26 cellular contexts compared by ENCODE assay signal in the genomic region with DNA sequence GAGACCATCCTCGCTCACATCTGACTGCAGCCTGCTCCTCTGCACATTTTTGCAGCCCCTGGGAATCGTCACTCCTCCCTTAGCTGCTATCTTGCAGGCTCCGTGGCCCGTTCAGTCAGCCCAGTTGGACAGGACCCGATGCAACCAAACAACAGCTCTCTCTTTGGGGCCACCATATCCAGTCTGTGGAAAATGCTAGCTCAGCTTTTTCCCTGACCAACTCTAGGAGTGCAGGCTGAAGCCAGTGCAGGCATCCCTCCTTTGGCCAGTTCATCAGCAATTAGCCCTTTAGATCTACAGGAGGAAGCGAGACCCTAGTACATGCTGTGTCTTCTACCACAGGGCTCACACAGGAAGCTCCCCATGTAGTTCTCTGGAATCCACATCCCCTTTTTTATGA.
"Had no signal": no experiment of that assay in that cellular context is flagged by ENCODE, and none has a peak within 500 bp of the region (broad histone marks: within the 10 kb centered on the region; RNA-seq: fewer than 3 reads in every experiment).

No MANE protein-coding gene starts in this region.

- H3K36me3 ChIP-seq: ascending aorta, MG63 had no signal

- H3K9me3 ChIP-seq: ascending aorta, body of pancreas, MG63 had no signal

- ATAC-seq: activated CD8-positive, alpha-beta memory T cell treated with anti-CD3 and anti-CD28 coated beads, Interleukin-2, amount 10 ng/mL, durations not matched to agents 7 days and 5 days; activated naive CD4-positive, alpha-beta T cell treated with anti-CD3 and anti-CD28 coated beads, Interleukin-2, amount 50 U/mL, for 72 hours; activated naive CD8-positive, alpha-beta T cell treated with anti-CD3 and anti-CD28 coated beads, Interleukin-2, amount 50 U/mL, for 24 hours; body of pancreas; T-helper 17 cell had no signal

- H3K27me3 ChIP-seq: ascending aorta, body of pancreas, MG63 had no signal

- DNase-seq: activated B cell treated with CpG ODN at 0.5 μM for 24 hours; activated CD4-positive, alpha-beta T cell treated with anti-CD3 and anti-CD28 coated beads for 1 hour; activated CD4-positive, alpha-beta T cell treated with anti-CD3 and anti-CD28 coated beads, Interleukin-2, amount 10 ng/mL, durations not matched to agents 24 days and 14 days; activated CD4-positive, alpha-beta T cell treated with anti-CD3 and anti-CD28 coated beads, Interleukin-2, amount 50 U/mL, for 48 hours; activated CD8-positive, alpha-beta memory T cell treated with anti-CD3 and anti-CD28 coated beads, Interleukin-2, amount 10 ng/mL, durations not matched to agents 7 days and 5 days; activated effector memory CD4-positive, alpha-beta T cell treated with Interleukin-2 at 50 U/mL for 16 hours; activated naive CD4-positive, alpha-beta T cell; activated naive CD8-positive, alpha-beta T cell treated with anti-CD3 and anti-CD28 coated beads, Interleukin-2, amount 50 U/mL, for 24 hours; activated T-cell treated with anti-CD3 and anti-CD28 coated beads, Interleukin-2, amount 50 U/mL, for 24 hours; amniotic stem cell; body of pancreas; cortex of kidney; MG63; NCI-H1092 treated with DMSO at 0.1 percent for 48 hours; NCI-H1417 treated with DMSO at 0.1 percent for 48 hours; NCI-H1694; NCI-H2029; NCI-H2107; NCI-H2171 treated with DMSO at 0.1 percent for 48 hours; NCI-H345; NCI-H524; SIG-M5; T-helper 17 cell; T-helper 9 cell had no signal

- H3K4me1 ChIP-seq: ascending aorta, body of pancreas had no signal

- H3K27ac ChIP-seq: ascending aorta, body of pancreas had no signal

- H3K4me3 ChIP-seq: ascending aorta, body of pancreas, MG63 had no signal
